17 cellular contexts compared by ENCODE assay signal in the genomic region with DNA sequence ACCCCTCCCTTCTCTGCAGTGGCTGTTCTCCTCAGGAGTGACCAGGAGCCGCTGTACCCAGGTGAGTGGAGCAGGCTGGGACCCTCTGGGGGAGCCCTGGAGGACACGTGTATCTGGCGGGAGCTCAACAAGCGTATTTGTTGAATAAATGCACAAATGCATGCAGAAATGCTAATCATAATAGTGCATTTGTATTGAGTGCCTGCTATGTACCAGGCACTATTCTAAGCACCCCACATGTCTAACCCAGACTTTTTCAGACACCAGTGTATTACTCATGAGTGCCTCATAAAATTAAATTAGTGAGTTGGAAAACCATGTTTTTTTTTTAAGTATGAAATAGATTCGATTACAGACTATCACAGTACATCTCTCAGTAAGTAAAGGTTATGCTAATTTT. TPM values are rescaled to one million over a fixed set of nuclear protein-coding genes. Genes with fewer than 3 reads are reported as not detected.
DNase-seq lines count a peak whose midpoint lies in the region; ATAC-seq and TF ChIP-seq lines count a peak whose summit lies in the region.
"Had no signal": no experiment of that assay in that cellular context is flagged by ENCODE, and none has a peak within 500 bp of the region (broad histone marks: within the 10 kb centered on the region; RNA-seq: fewer than 3 reads in every experiment).

No MANE protein-coding gene starts in this region.

- H3K4me1 ChIP-seq in heart left ventricle, result peaks cover 0 to 17% (median 6%) of the 10 kb centered on the region in 12 donors
- peaks cover 6% of the 10 kb centered on the region; the same call in 1 of the 2 replicates for H3K4me1 ChIP-seq in HEK293 (ENCODE audit: control insufficient read depth, insufficient read depth, low read length)
- H3K4me1 ChIP-seq in right lobe of liver, result peaks cover 0 to 68% (median 24%) of the 10 kb centered on the region in 4 donors
- H3K4me1 ChIP-seq in CD8-positive, alpha-beta T cell (ENCODE audit: insufficient read depth, low read length), result peaks cover 6% of the 10 kb centered on the region

- TF ChIP-seq CTCF in heart left ventricle (IDR thresholded peaks at IDR 0.05), result no peak
- no peak for TF ChIP-seq CTCF in HEK293 (tag by site-specific recombination; IDR thresholded peaks at IDR 0.05)
- no peak for TF ChIP-seq CTCF in right lobe of liver (IDR thresholded peaks at IDR 0.05)
- no peak for TF ChIP-seq CTCF in MCF 10A (IDR thresholded peaks at IDR 0.05; ENCODE audit: unreplicated experiment)
- TF ChIP-seq CTCF in CD8-positive, alpha-beta T cell (IDR thresholded peaks at IDR 0.05), result no peak

- no peaks in the 10 kb centered on the region for H3K9me3 Mint-ChIP-seq in MCF 10A (ENCODE audit: unreplicated experiment)
- H3K9me3 Mint-ChIP-seq in CD8-positive, alpha-beta T cell, result no peaks in the 10 kb centered on the region

- no peaks in the 10 kb centered on the region for H3K27me3 ChIP-seq in heart left ventricle
- no peaks in the 10 kb centered on the region for H3K27me3 ChIP-seq in right lobe of liver
- no peaks in the 10 kb centered on the region for H3K27me3 ChIP-seq in CD8-positive, alpha-beta T cell (ENCODE audit: insufficient read depth, low read length)

- H3K36me3 ChIP-seq in heart left ventricle (no peaks in the 10 kb centered on the region), HEK293 (ENCODE audit: control insufficient read depth in 2 of 2, insufficient read depth in 1 of 2, low read length in 2 of 2) (no peaks in the 10 kb centered on the region), right lobe of liver (peaks cover 0 to 38% (median 18%) of the 10 kb centered on the region in 4 donors)
- no peaks in the 10 kb centered on the region for H3K36me3 ChIP-seq in CD8-positive, alpha-beta T cell (ENCODE audit: insufficient read depth, low read length)

- no peaks in the 10 kb centered on the region for H3K9me3 ChIP-seq in heart left ventricle
- no peaks in the 10 kb centered on the region for H3K9me3 ChIP-seq in HEK293 (ENCODE audit: control insufficient read depth, insufficient read depth, low read depth, low read length)
- H3K9me3 ChIP-seq in right lobe of liver, result no peaks in the 10 kb centered on the region
- no peaks in the 10 kb centered on the region for H3K9me3 ChIP-seq in CD8-positive, alpha-beta T cell (ENCODE audit: low read length)

- H3K27ac Mint-ChIP-seq in MCF 10A (ENCODE audit: low read depth, unreplicated experiment), result no peak overlapping the region
- H3K27ac Mint-ChIP-seq in CD8-positive, alpha-beta T cell, result no peak overlapping the region
- H3K27ac Mint-ChIP-seq: CD8-positive, alpha-beta memory T cell had no signal

- H3K4me1 Mint-ChIP-seq in MCF 10A (ENCODE audit: insufficient read depth, unreplicated experiment), result peaks cover 6% of the 10 kb centered on the region
- H3K4me1 Mint-ChIP-seq in CD8-positive, alpha-beta T cell (ENCODE audit: low read depth), result peaks cover 15% of the 10 kb centered on the region

- TF ChIP-seq POLR2A in heart left ventricle (IDR thresholded peaks at IDR 0.05), result no peak
- no peak for TF ChIP-seq POLR2A in right lobe of liver (IDR thresholded peaks at IDR 0.05)

- ATAC-seq in heart left ventricle (no peak), right lobe of liver (no peak)
- no peak for ATAC-seq in CD8-positive, alpha-beta T cell
- ATAC-seq: GM23338 had no signal

- H3K4me3 ChIP-seq in heart left ventricle, result no peak overlapping the region
- no peak overlapping the region for H3K4me3 ChIP-seq in HEK293 (ENCODE audit: low read depth, low read length)
- H3K4me3 ChIP-seq in right lobe of liver, result peak overlapping the region in 1 of 3 donors; percentile 11
- no peak overlapping the region for H3K4me3 ChIP-seq in CD8-positive, alpha-beta T cell (ENCODE audit: low read depth, low read length)
- H3K4me3 ChIP-seq: GM23338, PC-9 had no signal

- H3K27ac ChIP-seq in heart left ventricle, result peak overlapping the region in 7 of 12 donors; percentile 22 to 71 (median 59)
- H3K27ac ChIP-seq in HEK293 (ENCODE audit: extremely low read depth, low read depth, low read length), result no peak overlapping the region
- peak overlapping the region in 2 of 3 donors; percentile 29 to 50 for H3K27ac ChIP-seq in right lobe of liver
- peak overlapping the region; percentile 98 for H3K27ac ChIP-seq in substantia nigra (ENCODE audit: low read depth, low read length, poor library complexity, severe bottlenecking)
- H3K27ac ChIP-seq in CD8-positive, alpha-beta T cell (ENCODE audit: low read depth, low read length), result no peak overlapping the region
- H3K27ac ChIP-seq: PC-9 had no signal

- CTCF ChIA-PET in HEK293 (lab: Yijun Ruan, JAX) (interaction anchor here (0.7 to 9.6 kb wide), 7 partner anchors 9 to 254 kb away, joined by 4 to 101 read pairs (median 6); a partner anchor contains a TSS), MCF 10A (lab: Yijun Ruan, JAX) (interaction anchor here (0.7 to 2.0 kb wide), 6 partner anchors 17 to 87 kb away, joined by 3 to 7 read pairs (median 4); no protein-coding TSS in a partner anchor)
- CTCF ChIA-PET in CD8-positive, alpha-beta T cell (lab: Charles Lee), result interaction anchor here (2.1 kb wide), 1 partner anchor 77 kb away, joined by 7 read pairs; no protein-coding TSS in a partner anchor

- intact Hi-C loops in heart left ventricle (cut with DNase I), result loop anchor here in 4 of 10 donors (5.0 to 10.0 kb wide), 4 partner anchors 43 to 215 kb away; a partner anchor contains a TSS
- intact Hi-C loops in cardiac septum (cut with DNase I), result no loop called here
- intact Hi-C loops in right lobe of liver (cut with DNase I), result no loop called here
- intact Hi-C loops in MCF 10A (cut with micrococcal nuclease), result no loop called here
- intact Hi-C loops in CD8-positive, alpha-beta T cell (cut with DNase I, micrococcal nuclease), result no loop called here

- H3K27me3 Mint-ChIP-seq in MCF 10A (ENCODE audit: insufficient read depth, unreplicated experiment), result no peaks in the 10 kb centered on the region
- no peaks in the 10 kb centered on the region for H3K27me3 Mint-ChIP-seq in CD8-positive, alpha-beta T cell (ENCODE audit: low read depth)

- no peak for DNase-seq in heart left ventricle
- DNase-seq in cardiac septum (ENCODE audit: low spot score), result no peak
- no peak for DNase-seq in right lobe of liver
- peak in 2 of 49 donors; percentile 57 to 77 for DNase-seq in substantia nigra (lab: John Stamatoyannopoulos, UW)
- DNase-seq in activated naive CD4-positive, alpha-beta T cell treated with Interleukin-2 at 50 U/mL for 16 hours, result no peak
- DNase-seq in MCF 10A (ENCODE audit: unreplicated experiment), result no peak
- no peak for DNase-seq in CD8-positive, alpha-beta T cell
- DNase-seq: CD8-positive, alpha-beta memory T cell; GF-D8; NCI-H1436 treated with DMSO at 0.1 percent for 48 hours; NCI-H2081 treated with DMSO at 0.1 percent for 48 hours; NCI-H226; NCI-H526 treated with DMSO at 0.1 percent for 48 hours had no signal

- 60 to 73% (median 70%) methylated on average over 5 of the region's 5 CpGs for WGBS in heart left ventricle, 4 donors
- 60% methylated on average over 5 of the region's 5 CpGs for WGBS in right lobe of liver (ENCODE audit: insufficient coverage, low coverage, low lambda C conversion rate, missing lambda C conversion rate)

- POLR2A ChIA-PET in HEK293 (lab: Yijun Ruan, JAX) (no interaction called here), MCF 10A (lab: Yijun Ruan, JAX) (no interaction called here)
- POLR2A ChIA-PET in CD8-positive, alpha-beta T cell (lab: Charles Lee), result no interaction called here

- H3K36me3 Mint-ChIP-seq in MCF 10A (ENCODE audit: insufficient read depth, unreplicated experiment), result no peaks in the 10 kb centered on the region
- H3K36me3 Mint-ChIP-seq in CD8-positive, alpha-beta T cell, result no peaks in the 10 kb centered on the region
- H3K36me3 Mint-ChIP-seq: CD8-positive, alpha-beta memory T cell had no signal

- H3K4me3 Mint-ChIP-seq in MCF 10A (ENCODE audit: unreplicated experiment), result no peak overlapping the region
- no peak overlapping the region for H3K4me3 Mint-ChIP-seq in CD8-positive, alpha-beta T cell
- H3K4me3 Mint-ChIP-seq: CD8-positive, alpha-beta memory T cell; GM23338 had no signal

- BruUV-seq in MCF 10A (replicated peaks; lab: Mats Ljungman, UMichigan), result no TSS peak

TF ChIP-seq in HEK293, 187 proteins besides CTCF, POLR2A, EP300 and RAD21:
- TF ChIP-seq ZNF621 (tag by site-specific recombination; IDR thresholded peaks at IDR 0.05), result no peak
- TF ChIP-seq ZNF664 (tag by site-specific recombination; IDR thresholded peaks at IDR 0.05), result peak; percentile 7; the same call in 1 of the 2 replicates
- TF ChIP-seq ZNF157 (tag by site-specific recombination; IDR thresholded peaks at IDR 0.05), result peak; percentile 65
- no peak for TF ChIP-seq ZNF560 (tag by site-specific recombination; IDR thresholded peaks at IDR 0.05; ENCODE audit: borderline replicate concordance)
- TF ChIP-seq ZNF211 (tag by site-specific recombination; IDR thresholded peaks at IDR 0.05; ENCODE audit: low read depth), result no peak
- TF ChIP-seq ZNF629 (tag by site-specific recombination; IDR thresholded peaks at IDR 0.05), result no peak
- no peak for TF ChIP-seq ZNF624 (tag by site-specific recombination; IDR thresholded peaks at IDR 0.05)
- no peak for TF ChIP-seq ZNF23 (tag by site-specific recombination; IDR thresholded peaks at IDR 0.05; ENCODE audit: borderline replicate concordance)
- TF ChIP-seq ZNF335 (tag by site-specific recombination; conservative IDR thresholded peaks at IDR 0.05), result peak; percentile 28; the same call in 1 of the 2 replicates

RNA-seq across cellular contexts. Expression of a gene that starts 7.9 kb away (rescaled TPM):
- total RNA-seq in heart left ventricle (10 to 100 TPM in 1 of 9 donors, 1 to 10 TPM in 8; 1.1 to 13.4 (median 3.3) TPM), cardiac septum (4.9 TPM), right lobe of liver (100 to 1,000 TPM; 285 to 486 (median 374) TPM), MCF 10A (2022) (not detected in 2 replicates)
- 1 to 10 TPM in 1 of 2 donors, under 1 TPM in 1; 0.80 to 1.4 TPM for polyA plus RNA-seq in heart left ventricle
- not detected for total RNA-seq in CD8-positive, alpha-beta T cell
- total RNA-seq: A673; CD8-positive, alpha-beta memory T cell had no signal

RNA-seq across cellular contexts. Expression of a gene that starts 19.2 kb away (rescaled TPM):
- total RNA-seq in heart left ventricle (10 to 100 TPM; 22.1 to 68.3 (median 32.4) TPM), cardiac septum (58.7 TPM), right lobe of liver (1 to 10 TPM; 2.6 to 4.9 (median 3.6) TPM), MCF 10A (2022) (0.19 and 0.27 TPM in 2 replicates)
- polyA plus RNA-seq in heart left ventricle, result 10 to 100 TPM; 19.7 to 64.4 TPM
- total RNA-seq in CD8-positive, alpha-beta T cell, result 1 to 10 TPM; 1.9 to 2.3 TPM

RNA-seq across cellular contexts. Expression of a gene that starts 49.3 kb away (rescaled TPM):
- total RNA-seq in heart left ventricle (10 to 100 TPM; 21.8 to 64.5 (median 29.0) TPM), cardiac septum (38.3 TPM), right lobe of liver (10 to 100 TPM; 10.4 to 34.8 (median 15.4) TPM), MCF 10A (2022) (46.7 and 48.1 TPM in 2 replicates)
- polyA plus RNA-seq in heart left ventricle, result 10 to 100 TPM; 31.3 to 36.3 TPM
- 100 to 1,000 TPM; 207 to 221 TPM for total RNA-seq in CD8-positive, alpha-beta T cell

Comparison
In these comparisons a context has a peak if more than half of its experiments do, and no peak if none do; other contexts are left out.
1. H3K27ac ChIP-seq: peak in heart left ventricle (7 of 12), right lobe of liver (2 of 3) and substantia nigra (single experiment); none in HEK293 (single experiment) and CD8-positive, alpha-beta T cell (single experiment).
2. RNA of a gene that starts 7.9 kb away (total RNA-seq): 285 to 486 TPM in right lobe of liver; 4.9 TPM in cardiac septum (single experiment), 1.1 to 13.4 TPM in heart left ventricle, not detected in CD8-positive, alpha-beta T cell and not detected in MCF 10A; every median in the first group is over 10 times any median in the second.